17 cellular contexts compared by ENCODE assay signal in genomic region chr11:126501641-126502040, GRCh38.
DNase-seq lines count a peak whose midpoint lies in the region; ATAC-seq and TF ChIP-seq lines count a peak whose summit lies in the region.
"Had no signal": no experiment of that assay in that cellular context is flagged by ENCODE, and none has a peak within 500 bp of the region (broad histone marks: within the 10 kb centered on the region; RNA-seq: fewer than 3 reads in every experiment).

No MANE protein-coding gene starts in this region.

- ATAC-seq in Right ventricle myocardium inferior (no peak), foreskin keratinocyte (peak; percentile 33)
- ATAC-seq: HepG2 had no signal

- intact Hi-C loops in Right ventricle myocardium inferior (cut with DNase I) (no loop called here), left ventricle myocardium inferior (cut with micrococcal nuclease) (no loop called here)

- H3K79me2 ChIP-seq in trophoblast cell (ENCODE audit: control insufficient read depth, insufficient read depth, low read length, poor library complexity) = no peaks in the 10 kb centered on the region

- no peaks in the 10 kb centered on the region for H3K4me1 ChIP-seq in left ventricle myocardium inferior
- H3K4me1 ChIP-seq in foreskin keratinocyte = no peaks in the 10 kb centered on the region
- no peaks in the 10 kb centered on the region for H3K4me1 ChIP-seq in trophoblast cell (ENCODE audit: control insufficient read depth in 1 of 2, insufficient read depth in 2 of 2, low read length in 2 of 2)

- H3K23ac ChIP-seq in trophoblast cell (ENCODE audit: low read length) = no peak overlapping the region

- no CpG with 5 or more reads among the region's 6 CpGs for WGBS in trophoblast cell (ENCODE audit: extremely low coverage, insufficient coverage, insufficient read length)

- no peak overlapping the region for H2BK5ac ChIP-seq in trophoblast cell (ENCODE audit: low read depth, low read length, poor library complexity)

- H3K4me3 ChIP-seq in left ventricle myocardium inferior (no peak overlapping the region), trophoblast cell (ENCODE audit: low read depth, low read length) (no peak overlapping the region)

- TF ChIP-seq CTCF in left ventricle myocardium inferior (IDR thresholded peaks at IDR 0.05; ENCODE audit: borderline replicate concordance) (no peak), foreskin keratinocyte (conservative IDR thresholded peaks at IDR 0.05) (no peak)

- no peak overlapping the region for H4K12ac ChIP-seq in trophoblast cell (ENCODE audit: low read depth, low read length)

- no peak overlapping the region for H3K14ac ChIP-seq in trophoblast cell (ENCODE audit: low read length)

- no peak overlapping the region for H3K18ac ChIP-seq in trophoblast cell (ENCODE audit: low read length)

- no peak overlapping the region for H2AFZ ChIP-seq in trophoblast cell (ENCODE audit: insufficient read depth, low read length, poor library complexity)

- peaks cover 29% of the 10 kb centered on the region for H3K9me3 ChIP-seq in left ventricle myocardium inferior (replicated peaks)
- no peaks in the 10 kb centered on the region for H3K9me3 ChIP-seq in trophoblast cell (ENCODE audit: insufficient read depth, low read depth, low read length)

- no peaks in the 10 kb centered on the region for H3K36me3 ChIP-seq in left ventricle myocardium inferior
- no peaks in the 10 kb centered on the region for H3K36me3 ChIP-seq in trophoblast cell (ENCODE audit: control insufficient read depth in 1 of 2, insufficient read depth in 2 of 2, low read length in 2 of 2)

- no peak overlapping the region for H4K91ac ChIP-seq in trophoblast cell (ENCODE audit: low read depth, low read length)

- H4K8ac ChIP-seq in trophoblast cell (ENCODE audit: low read depth, low read length) = no peak overlapping the region

- no peak overlapping the region for H2AK5ac ChIP-seq in trophoblast cell (ENCODE audit: low read length)

- peak overlapping the region; percentile 55 for H3K9ac ChIP-seq in trophoblast cell (ENCODE audit: low read length)

- no peak overlapping the region for H3K4ac ChIP-seq in trophoblast cell (ENCODE audit: low read depth, low read length)

- H3K79me1 ChIP-seq in trophoblast cell (ENCODE audit: low read length) = no peaks in the 10 kb centered on the region

- H2BK120ac ChIP-seq in trophoblast cell (ENCODE audit: insufficient read depth, low read length, poor library complexity) = no peak overlapping the region

- no peak overlapping the region for H2BK12ac ChIP-seq in trophoblast cell (ENCODE audit: low read length)

- H3K4me2 ChIP-seq in trophoblast cell (ENCODE audit: low read length) = no peak overlapping the region

- DNase-seq in Right ventricle myocardium inferior (ENCODE audit: missing footprints) (peak; percentile 9), left ventricle myocardium inferior (no peak), foreskin keratinocyte (peak in 1 of 2 donors; percentile 49), trophoblast cell (no peak), medulla oblongata (ENCODE audit: extremely low spot score) (no peak)
- DNase-seq in effector CD8-positive, alpha-beta T cell (lab: John Stamatoyannopoulos, UW) = no peak
- no peak for DNase-seq in stimulated activated naive CD4-positive, alpha-beta T cell (lab: John Stamatoyannopoulos, UW)
- DNase-seq: Calu3, DMS79 treated with DMSO at 0.1 percent for 48 hours, GF-D8, Karpas-422, NCI-H1092 treated with DMSO at 0.1 percent for 48 hours, NCI-H1436, NCI-H187, NCI-H524, NCI-H748 treated with DMSO at 0.1 percent for 48 hours had no signal

- H3K27me3 ChIP-seq in left ventricle myocardium inferior (ENCODE audit: low read depth) = peaks cover 85% of the 10 kb centered on the region
- H3K27me3 ChIP-seq in foreskin keratinocyte = no peaks in the 10 kb centered on the region
- H3K27me3 ChIP-seq in trophoblast cell (ENCODE audit: insufficient read depth, low read length) = no peaks in the 10 kb centered on the region

- H3K27ac ChIP-seq in left ventricle myocardium inferior (replicated peaks) (no peak overlapping the region), foreskin keratinocyte (no peak overlapping the region), trophoblast cell (ENCODE audit: low read depth, low read length) (no peak overlapping the region)
